In the genomic region with DNA sequence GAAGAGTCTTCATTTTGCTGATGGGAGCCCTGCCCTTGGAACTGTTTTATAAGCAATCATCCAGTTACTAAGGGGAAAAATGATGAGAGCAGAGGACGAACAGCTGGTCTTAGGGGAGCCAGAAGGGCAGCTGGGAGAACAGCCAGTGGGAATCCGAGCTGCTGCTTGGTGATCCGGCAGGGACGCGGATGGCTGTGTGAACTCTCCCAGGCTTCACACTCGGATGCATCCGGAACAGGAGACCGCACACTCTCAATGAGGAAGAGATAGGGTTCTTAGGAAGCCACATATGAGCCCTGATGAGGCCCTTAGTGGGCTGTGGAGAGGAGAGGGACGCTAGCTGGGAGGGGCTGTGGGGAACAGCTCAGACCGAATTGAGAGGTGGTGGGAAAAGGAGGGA, we compare ENCODE assay signal across 22 cellular contexts. TPM values are rescaled to one million over a fixed set of nuclear protein-coding genes. Genes with fewer than 3 reads are reported as not detected.
A peak's percentile ranks its signal among the peaks of the same experiment; 100 is the strongest.
DNase-seq lines count a peak whose midpoint lies in the region; ATAC-seq and TF ChIP-seq lines count a peak whose summit lies in the region.
"Had no signal": no experiment of that assay in that cellular context is flagged by ENCODE, and none has a peak within 500 bp of the region (broad histone marks: within the 10 kb centered on the region; RNA-seq: fewer than 3 reads in every experiment).

No MANE protein-coding gene starts in this region.

- H3K4me1 Mint-ChIP-seq in WTC11, result peaks cover 29% of the 10 kb centered on the region
- H3K4me1 Mint-ChIP-seq: activated naive CD4-positive, alpha-beta T cell treated with anti-CD3 and anti-CD28 coated beads, Interleukin-2, amount 50 U/mL, for 24 hours had no signal

- POLR2A ChIA-PET in WTC11 (lab: Charles Lee), result interaction anchor here (1.1 kb wide), 1 partner anchor 26 kb away, joined by 3 read pairs; no protein-coding TSS in a partner anchor

- H3K27me3 ChIP-seq in ascending aorta, result no peaks in the 10 kb centered on the region
- peaks cover 1 to 75% (median 28%) of the 10 kb centered on the region in 3 donors for H3K27me3 ChIP-seq in stomach
- H3K27me3 ChIP-seq in MG63, result peaks cover 25% of the 10 kb centered on the region
- H3K27me3 ChIP-seq: BE2C had no signal

- H3K27ac ChIP-seq in ascending aorta (no peak overlapping the region), stomach (no peak overlapping the region)
- H3K27ac ChIP-seq: PC-9, right atrium auricular region, tibial nerve had no signal

- DNase-seq in DMS79 (lab: John Stamatoyannopoulos, UW), result peak; percentile 27
- DNase-seq in NCI-H1092 treated with DMSO at 0.1 percent for 48 hours (lab: John Stamatoyannopoulos, UW), result peak; percentile 58
- peak; percentile 32 for DNase-seq in WTC11 (ENCODE audit: low spot score)
- peak; percentile 67 for DNase-seq in mesenteric fat pad (ENCODE audit: low spot score)
- no peak for DNase-seq in ascending aorta (ENCODE audit: low spot score in 2 of 2)
- DNase-seq in GM19238 (ENCODE audit: insufficient read length, low spot score), result no peak
- DNase-seq in stomach, result no peak
- no peak for DNase-seq in MG63
- DNase-seq: activated CD8-positive, alpha-beta memory T cell treated with anti-CD3 and anti-CD28 coated beads, Interleukin-2, amount 50 U/mL, for 48 hours; BE2C; central memory CD4-positive, alpha-beta T cell had no signal

- H3K4me1 ChIP-seq in ascending aorta (no peaks in the 10 kb centered on the region), stomach (peaks cover 0 to 10% (median 1%) of the 10 kb centered on the region in 4 donors)
- H3K4me1 ChIP-seq: right atrium auricular region had no signal

- H3K4me3 ChIP-seq in ascending aorta (no peak overlapping the region), stomach (no peak overlapping the region), MG63 (no peak overlapping the region)
- H3K4me3 ChIP-seq: GM12878, PC-9, right atrium auricular region, tibial nerve had no signal

- H3K36me3 ChIP-seq in ascending aorta, result no peaks in the 10 kb centered on the region
- H3K36me3 ChIP-seq in stomach, result no peaks in the 10 kb centered on the region
- H3K36me3 ChIP-seq in MG63, result no peaks in the 10 kb centered on the region
- H3K36me3 ChIP-seq: BE2C, right atrium auricular region, tibial nerve had no signal

- peaks cover 9% of the 10 kb centered on the region; the same call in 1 of the 2 replicates for H3K9me3 Mint-ChIP-seq in WTC11

- TF ChIP-seq CTCF in WTC11 (IDR thresholded peaks at IDR 0.05), result no peak
- TF ChIP-seq CTCF in ascending aorta (IDR thresholded peaks at IDR 0.05), result no peak
- no peak for TF ChIP-seq CTCF in stomach (IDR thresholded peaks at IDR 0.05)

- H3K27me3 Mint-ChIP-seq in WTC11 (ENCODE audit: low read depth), result peaks cover 17% of the 10 kb centered on the region

- TF ChIP-seq EP300 in stomach (IDR thresholded peaks at IDR 0.05), result no peak

- intact Hi-C loops in ascending aorta (cut with DNase I) (no loop called here), stomach (cut with DNase I; ENCODE audit: low total_unique reads) (no loop called here)

- H3K4me3 Mint-ChIP-seq in WTC11, result peak overlapping the region; percentile 51
- H3K4me3 Mint-ChIP-seq: activated naive CD4-positive, alpha-beta T cell treated with anti-CD3 and anti-CD28 coated beads, Interleukin-2, amount 50 U/mL, for 24 hours had no signal

- CTCF ChIA-PET in WTC11 (lab: Charles Lee), result interaction anchor here (0.6 to 2.8 kb wide), 17 partner anchors 9 to 504 kb away, joined by 3 to 14 read pairs (median 3); no protein-coding TSS in a partner anchor

- ATAC-seq in WTC11, result peak; percentile 52
- ATAC-seq: activated CD4-positive, CD25-positive, alpha-beta regulatory T cell treated with anti-CD3 and anti-CD28 coated beads, Interleukin-2, amount 50 U/mL, for 24 hours; HCT116 had no signal

- H3K27ac Mint-ChIP-seq in WTC11, result no peak overlapping the region
- H3K27ac Mint-ChIP-seq: activated naive CD4-positive, alpha-beta T cell treated with anti-CD3 and anti-CD28 coated beads, Interleukin-2, amount 50 U/mL, for 24 hours had no signal

- H3K9me3 ChIP-seq in ascending aorta (no peaks in the 10 kb centered on the region), stomach (no peaks in the 10 kb centered on the region), MG63 (0 out of 2 replicates have a peak, but pooled peaks cover 2% of the 10 kb centered on the region)
- H3K9me3 ChIP-seq: BE2C, right atrium auricular region had no signal

- 12 to 14% (median 14%) methylated on average over 10 of the region's 10 CpGs for WGBS in stomach, 5 donors

- H3K36me3 Mint-ChIP-seq in WTC11, result no peaks in the 10 kb centered on the region
- H3K36me3 Mint-ChIP-seq: activated naive CD4-positive, alpha-beta T cell treated with anti-CD3 and anti-CD28 coated beads, Interleukin-2, amount 50 U/mL, for 24 hours had no signal

- TF ChIP-seq POLR2A in stomach (IDR thresholded peaks at IDR 0.05), result no peak

TF ChIP-seq in WTC11, 78 proteins besides CTCF, POLR2A, EP300 and RAD21:
- TF ChIP-seq, protein P1, sequence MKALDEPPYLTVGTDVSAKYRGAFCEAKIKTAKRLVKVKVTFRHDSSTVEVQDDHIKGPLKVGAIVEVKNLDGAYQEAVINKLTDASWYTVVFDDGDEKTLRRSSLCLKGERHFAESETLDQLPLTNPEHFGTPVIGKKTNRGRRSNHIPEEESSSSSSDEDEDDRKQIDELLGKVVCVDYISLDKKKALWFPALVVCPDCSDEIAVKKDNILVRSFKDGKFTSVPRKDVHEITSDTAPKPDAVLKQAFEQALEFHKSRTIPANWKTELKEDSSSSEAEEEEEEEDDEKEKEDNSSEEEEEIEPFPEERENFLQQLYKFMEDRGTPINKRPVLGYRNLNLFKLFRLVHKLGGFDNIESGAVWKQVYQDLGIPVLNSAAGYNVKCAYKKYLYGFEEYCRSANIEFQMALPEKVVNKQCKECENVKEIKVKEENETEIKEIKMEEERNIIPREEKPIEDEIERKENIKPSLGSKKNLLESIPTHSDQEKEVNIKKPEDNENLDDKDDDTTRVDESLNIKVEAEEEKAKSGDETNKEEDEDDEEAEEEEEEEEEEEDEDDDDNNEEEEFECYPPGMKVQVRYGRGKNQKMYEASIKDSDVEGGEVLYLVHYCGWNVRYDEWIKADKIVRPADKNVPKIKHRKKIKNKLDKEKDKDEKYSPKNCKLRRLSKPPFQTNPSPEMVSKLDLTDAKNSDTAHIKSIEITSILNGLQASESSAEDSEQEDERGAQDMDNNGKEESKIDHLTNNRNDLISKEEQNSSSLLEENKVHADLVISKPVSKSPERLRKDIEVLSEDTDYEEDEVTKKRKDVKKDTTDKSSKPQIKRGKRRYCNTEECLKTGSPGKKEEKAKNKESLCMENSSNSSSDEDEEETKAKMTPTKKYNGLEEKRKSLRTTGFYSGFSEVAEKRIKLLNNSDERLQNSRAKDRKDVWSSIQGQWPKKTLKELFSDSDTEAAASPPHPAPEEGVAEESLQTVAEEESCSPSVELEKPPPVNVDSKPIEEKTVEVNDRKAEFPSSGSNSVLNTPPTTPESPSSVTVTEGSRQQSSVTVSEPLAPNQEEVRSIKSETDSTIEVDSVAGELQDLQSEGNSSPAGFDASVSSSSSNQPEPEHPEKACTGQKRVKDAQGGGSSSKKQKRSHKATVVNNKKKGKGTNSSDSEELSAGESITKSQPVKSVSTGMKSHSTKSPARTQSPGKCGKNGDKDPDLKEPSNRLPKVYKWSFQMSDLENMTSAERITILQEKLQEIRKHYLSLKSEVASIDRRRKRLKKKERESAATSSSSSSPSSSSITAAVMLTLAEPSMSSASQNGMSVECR (CRISPR knock-in tag; IDR thresholded peaks at IDR 0.05; ENCODE audit: borderline replicate concordance), result no peak
- TF ChIP-seq ZNF121 (CRISPR knock-in tag; IDR thresholded peaks at IDR 0.05) (no peak), TP53 (CRISPR knock-in tag; IDR thresholded peaks at IDR 0.05) (no peak)
- TF ChIP-seq, protein P2, sequence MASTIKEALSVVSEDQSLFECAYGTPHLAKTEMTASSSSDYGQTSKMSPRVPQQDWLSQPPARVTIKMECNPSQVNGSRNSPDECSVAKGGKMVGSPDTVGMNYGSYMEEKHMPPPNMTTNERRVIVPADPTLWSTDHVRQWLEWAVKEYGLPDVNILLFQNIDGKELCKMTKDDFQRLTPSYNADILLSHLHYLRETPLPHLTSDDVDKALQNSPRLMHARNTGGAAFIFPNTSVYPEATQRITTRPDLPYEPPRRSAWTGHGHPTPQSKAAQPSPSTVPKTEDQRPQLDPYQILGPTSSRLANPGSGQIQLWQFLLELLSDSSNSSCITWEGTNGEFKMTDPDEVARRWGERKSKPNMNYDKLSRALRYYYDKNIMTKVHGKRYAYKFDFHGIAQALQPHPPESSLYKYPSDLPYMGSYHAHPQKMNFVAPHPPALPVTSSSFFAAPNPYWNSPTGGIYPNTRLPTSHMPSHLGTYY (CRISPR knock-in tag; IDR thresholded peaks at IDR 0.05), result no peak

RNA-seq across cellular contexts. Expression of a gene that starts 5.0 kb away (rescaled TPM):
- total RNA-seq in WTC11 (2021) (1.9 to 3.1 TPM (median 2.8 TPM) in 3 replicates), mesenteric fat pad (not detected), ascending aorta (not detected), stomach (not detected)
- not detected for polyA plus RNA-seq in stomach
- not detected in 2 replicates for total RNA-seq in MG63 (2014; rRNA removed; shearing (Covaris generic); ENCODE audit: low replicate concordance)
- total RNA-seq: endothelial cell of umbilical vein, glomerular endothelial cell, GM12878, kidney epithelial cell, MCF 10A, PC-9, right atrium auricular region, tibial nerve had no signal
- polyA plus RNA-seq: endothelial cell of umbilical vein, GM12878 had no signal

Comparison
In these comparisons a context has a peak if more than half of its experiments do, and no peak if none do; other contexts are left out.
1. DNase-seq: peak in DMS79 (single experiment), NCI-H1092 treated with DMSO at 0.1 percent for 48 hours (single experiment), WTC11 (single experiment) and mesenteric fat pad (single experiment); none in ascending aorta (0 of 2), GM19238 (single experiment), stomach (single experiment) and MG63 (single experiment).